ENCODE assay signal across 7 cellular contexts in the genomic region with DNA sequence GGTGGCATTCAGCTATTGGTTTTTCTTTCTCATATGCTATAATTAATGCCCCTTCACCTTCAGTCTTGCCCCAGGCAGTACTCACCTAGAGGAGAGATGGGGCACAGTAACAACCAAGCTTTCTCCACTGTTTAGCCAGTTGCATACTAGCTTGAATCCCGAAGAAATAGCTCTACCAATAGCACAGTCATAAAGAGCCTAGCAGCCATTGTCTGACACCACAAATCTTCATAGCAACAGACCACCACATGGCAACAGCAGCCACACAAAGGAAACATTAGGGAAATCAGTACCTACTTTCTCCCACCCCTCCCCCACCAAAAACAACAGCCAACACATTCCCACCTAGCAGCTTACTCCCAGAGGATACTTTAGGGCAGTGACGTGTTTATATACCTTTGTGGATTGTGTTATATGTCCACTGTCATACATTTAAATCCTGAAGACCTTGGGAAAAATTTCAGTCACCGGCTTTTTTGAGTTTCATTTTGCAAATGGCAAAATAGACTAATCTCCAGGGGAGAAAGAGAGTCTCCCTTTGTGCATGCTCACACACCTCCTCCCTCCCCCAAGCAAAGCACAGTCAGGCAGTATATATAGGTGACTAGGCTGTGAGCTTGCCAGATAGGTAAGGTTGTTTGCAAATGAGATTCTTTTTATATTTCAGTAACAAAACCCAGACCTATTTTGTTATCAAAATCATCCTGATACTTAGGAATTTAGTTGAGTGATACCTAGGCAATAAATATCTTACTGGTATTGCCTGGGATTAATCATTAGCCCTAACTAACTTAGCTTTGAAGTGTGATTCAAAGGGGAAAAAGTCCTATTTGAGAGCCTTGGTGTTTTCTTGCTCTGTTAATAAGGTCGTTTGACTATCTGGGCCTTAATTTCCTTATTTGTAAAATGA.
DNase-seq lines count a peak whose midpoint lies in the region; ATAC-seq and TF ChIP-seq lines count a peak whose summit lies in the region.

No MANE protein-coding gene starts in this region.

- H3K36me3 ChIP-seq in HEK293 (ENCODE audit: control insufficient read depth in 2 of 2, insufficient read depth in 1 of 2, low read length in 2 of 2) (peaks cover 0 to 7% of the 10 kb centered on the region in 2 experiments; a peak in 1 of 3 replicates), mesendoderm (ENCODE audit: control insufficient read depth, insufficient read depth, low read length) (no peaks in the 10 kb centered on the region)

- intact Hi-C loops in MCF 10A (cut with micrococcal nuclease) = no loop called here

- no peaks in the 10 kb centered on the region for H3K9me3 ChIP-seq in HEK293 (ENCODE audit: control insufficient read depth, insufficient read depth, low read depth, low read length)

- CTCF ChIA-PET in HEK293 (lab: Yijun Ruan, JAX) = interaction anchor here (0.6 to 0.9 kb wide), 3 partner anchors 69 to 171 kb away, joined by 3 to 4 read pairs (median 3); no protein-coding TSS in a partner anchor
- CTCF ChIA-PET in MCF 10A (lab: Yijun Ruan, JAX) = interaction anchor here (1.1 to 2.6 kb wide), 4 partner anchors 19 to 481 kb away, joined by 3 to 12 read pairs (median 4); no protein-coding TSS in a partner anchor

- no peaks in the 10 kb centered on the region for H3K27me3 Mint-ChIP-seq in MCF 10A (ENCODE audit: insufficient read depth, unreplicated experiment)

- no peak overlapping the region for H2BK5ac ChIP-seq in mesendoderm (ENCODE audit: low read length)

- H3K4me3 ChIP-seq in HEK293 (ENCODE audit: low read depth, low read length) (no peak overlapping the region), mesendoderm (ENCODE audit: low read length) (no peak overlapping the region)

- peak overlapping the region; percentile 13 for H3K4me2 ChIP-seq in mesendoderm (ENCODE audit: low read length)

- H3K4me3 Mint-ChIP-seq in MCF 10A (ENCODE audit: unreplicated experiment) = no peak overlapping the region

- no peak overlapping the region for H3K4ac ChIP-seq in mesendoderm (ENCODE audit: low read depth, low read length)

- H3K18ac ChIP-seq in mesendoderm (ENCODE audit: low read length) = no peak overlapping the region

- peaks cover 11% of the 10 kb centered on the region for H3K79me1 ChIP-seq in mesendoderm (ENCODE audit: low read length)

- TF ChIP-seq CTCF in HEK293 (tag by site-specific recombination; IDR thresholded peaks at IDR 0.05) (no peak), MCF 10A (IDR thresholded peaks at IDR 0.05; ENCODE audit: unreplicated experiment) (no peak)

- no CpG with 5 or more reads among the region's 4 CpGs for WGBS in mesendoderm (ENCODE audit: extremely low coverage, insufficient coverage, low lambda C conversion rate)

- peaks cover 14% of the 10 kb centered on the region for H3K4me1 Mint-ChIP-seq in MCF 10A (ENCODE audit: insufficient read depth, unreplicated experiment)

- no peaks in the 10 kb centered on the region for H3K9me3 Mint-ChIP-seq in MCF 10A (ENCODE audit: unreplicated experiment)

- no peak overlapping the region for H2AK5ac ChIP-seq in mesendoderm (ENCODE audit: low read length)

- H3K27ac ChIP-seq in HEK293 (ENCODE audit: extremely low read depth, low read depth, low read length) (peak overlapping the region; percentile 44), mesendoderm (ENCODE audit: low read depth, low read length) (peak overlapping the region; percentile 22)

- H3K36me3 Mint-ChIP-seq in MCF 10A (ENCODE audit: insufficient read depth, unreplicated experiment) = peaks cover 26% of the 10 kb centered on the region

- no peak overlapping the region for H4K8ac ChIP-seq in mesendoderm (ENCODE audit: low read depth, low read length)

- peak overlapping the region; percentile 68 for H3K56ac ChIP-seq in mesendoderm (ENCODE audit: low read length)

- no peak overlapping the region for H3K23ac ChIP-seq in mesendoderm (ENCODE audit: low read length)

- H3K9ac ChIP-seq in mesendoderm (ENCODE audit: low read length) = peak overlapping the region; percentile 10

- H3K4me1 ChIP-seq in HEK293 (ENCODE audit: control insufficient read depth, insufficient read depth, low read length) = peaks cover 18% of the 10 kb centered on the region
- peaks cover 16% of the 10 kb centered on the region for H3K4me1 ChIP-seq in mesendoderm (ENCODE audit: control insufficient read depth, low read depth, low read length)

- BruUV-seq in MCF 10A (replicated peaks; lab: Mats Ljungman, UMichigan) = no TSS peak

- H2BK15ac ChIP-seq in mesendoderm (replicated peaks; ENCODE audit: low read depth) = no peak overlapping the region

- H2BK120ac ChIP-seq in mesendoderm (ENCODE audit: low read depth, low read length) = no peak overlapping the region

- peak; percentile 61 for ATAC-seq in GM18517 (IDR thresholded peaks at IDR 0.05; ENCODE audit: unreplicated experiment)

- H3K27ac Mint-ChIP-seq in MCF 10A (ENCODE audit: low read depth, unreplicated experiment) = peak overlapping the region; percentile 3

- H3K27me3 ChIP-seq in mesendoderm (ENCODE audit: insufficient read depth, low read length, poor library complexity) = no peaks in the 10 kb centered on the region

- H4K5ac ChIP-seq in mesendoderm (ENCODE audit: low read length) = no peak overlapping the region

- POLR2A ChIA-PET in HEK293 (lab: Yijun Ruan, JAX) = interaction anchor here (0.6 to 1.0 kb wide), 2 partner anchors 16 to 65 kb away, joined by 3 read pairs; no protein-coding TSS in a partner anchor
- POLR2A ChIA-PET in MCF 10A (lab: Yijun Ruan, JAX) = interaction anchor here (0.7 to 3.0 kb wide), 17 partner anchors 9 to 247 kb away, joined by 3 to 15 read pairs (median 3); partner anchors contain the start of genes TRIP4 and ZNF609

- DNase-seq in NCI-H1417 treated with DMSO at 0.1 percent for 48 hours (lab: John Stamatoyannopoulos, UW) (peak; percentile 42), MCF 10A (ENCODE audit: unreplicated experiment) (no peak), mesendoderm (peak; percentile 99), NCI-H128 (lab: John Stamatoyannopoulos, UW; ENCODE audit: unreplicated experiment) (no peak), dedifferentiated amniotic fluid mesenchymal stem cell (ENCODE audit: extremely low spot score) (no peak)

- H3K79me2 ChIP-seq in mesendoderm (ENCODE audit: control insufficient read depth, insufficient read depth, low read length) = peaks cover 20% of the 10 kb centered on the region

TF ChIP-seq in HEK293, 187 proteins besides CTCF, POLR2A, EP300 and RAD21:
- 0 out of 2 replicates have a peak, but pooled peaks have one; percentile 29 for TF ChIP-seq ZBTB17 (tag by site-specific recombination; IDR thresholded peaks at IDR 0.05)
- TF ChIP-seq OSR2 (tag by site-specific recombination; IDR thresholded peaks at IDR 0.05) = 0 out of 2 replicates have a peak, but pooled peaks have one; percentile 12
- no peak for TF ChIP-seq ZNF473 (tag by site-specific recombination; IDR thresholded peaks at IDR 0.05)
- peak; percentile 87 for TF ChIP-seq PRDM1 (tag by site-specific recombination; IDR thresholded peaks at IDR 0.05)
- TF ChIP-seq ZNF341 (tag by site-specific recombination; IDR thresholded peaks at IDR 0.05; ENCODE audit: low read depth) = peak; percentile 30; the same call in 1 of the 2 replicates
- no peak for TF ChIP-seq BCL11A (tag by site-specific recombination; IDR thresholded peaks at IDR 0.05; ENCODE audit: low read depth)
- TF ChIP-seq ZNF658 (tag by site-specific recombination; IDR thresholded peaks at IDR 0.05) = no peak
- no peak for TF ChIP-seq ZNF707 (tag by site-specific recombination; IDR thresholded peaks at IDR 0.05)
- no peak for TF ChIP-seq ZNF521 (tag by site-specific recombination; IDR thresholded peaks at IDR 0.05)
- TF ChIP-seq ZNF600 (tag by site-specific recombination; IDR thresholded peaks at IDR 0.05) = 0 out of 2 replicates have a peak, but pooled peaks have one; percentile 15
- no peak for TF ChIP-seq ZNF350 (tag by site-specific recombination; IDR thresholded peaks at IDR 0.05)
- peak; percentile 18; the same call in 1 of the 2 replicates for TF ChIP-seq TRIM28 (IDR thresholded peaks at IDR 0.05; ENCODE audit: borderline replicate concordance, low read length)
- TF ChIP-seq RBAK (tag by site-specific recombination; IDR thresholded peaks at IDR 0.05) = no peak

Comparison
In these comparisons a context has a peak if more than half of its experiments do, and no peak if none do; other contexts are left out.
1. DNase-seq: peak in NCI-H1417 treated with DMSO at 0.1 percent for 48 hours (single experiment) and mesendoderm (single experiment); none in MCF 10A (single experiment), NCI-H128 (single experiment) and dedifferentiated amniotic fluid mesenchymal stem cell (single experiment).